ENCODE assay signal across 11 cellular contexts in the genomic region with DNA sequence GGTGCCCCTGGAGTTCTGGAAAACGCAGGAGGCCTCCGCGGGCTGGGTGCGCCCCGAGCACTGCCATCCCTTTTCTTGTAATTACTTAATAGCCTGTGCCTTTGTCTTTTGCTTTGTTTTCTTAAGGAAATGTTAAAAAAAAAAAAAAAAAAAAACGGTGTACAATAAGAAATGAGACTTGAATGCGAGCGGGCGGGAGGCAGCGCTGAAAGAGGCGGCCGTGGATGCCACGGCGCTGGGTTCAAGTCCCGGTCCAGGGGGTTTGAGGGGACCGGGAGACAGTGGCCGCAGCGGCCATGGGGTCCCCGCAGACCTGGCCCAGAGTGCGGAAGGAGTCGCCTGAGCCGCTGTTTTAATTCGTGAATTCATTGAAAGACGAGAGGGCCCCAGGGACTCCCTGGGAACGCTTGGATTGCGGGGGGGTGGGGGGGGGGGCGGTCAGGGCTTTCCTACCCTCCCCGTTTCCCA.
DNase-seq lines count a peak whose midpoint lies in the region; ATAC-seq lines count a peak whose summit lies in the region.
"Had no signal": no experiment of that assay in that cellular context is flagged by ENCODE, and none has a peak within 500 bp of the region (broad histone marks: within the 10 kb centered on the region; RNA-seq: fewer than 3 reads in every experiment).

No MANE protein-coding gene starts in this region.

- H3K4me1 ChIP-seq in BLaER1 (peaks cover 56% of the 10 kb centered on the region), right cardiac atrium (ENCODE audit: control insufficient read depth, insufficient read depth, low read length) (no peaks in the 10 kb centered on the region)

- peaks cover 7% of the 10 kb centered on the region for H3K4me1 Mint-ChIP-seq in activated T-cell treated with anti-CD3 and anti-CD28 coated beads, Interleukin-2, amount 50 U/mL, for 24 hours (ENCODE audit: low read depth)

- no peaks in the 10 kb centered on the region for H3K36me3 ChIP-seq in BLaER1
- H3K36me3 ChIP-seq: WERI-Rb-1 had no signal

- H3K27me3 ChIP-seq in BLaER1, result no peaks in the 10 kb centered on the region
- no peaks in the 10 kb centered on the region for H3K27me3 ChIP-seq in right cardiac atrium (ENCODE audit: control insufficient read depth, insufficient read depth)

- peak overlapping the region; percentile 91 for H3K4me2 ChIP-seq in BLaER1

- peak; percentile 39 to 78 (median 71) for DNase-seq in right cardiac atrium
- peak; percentile 61 for DNase-seq in retina
- no peak for DNase-seq in NCI-H2029 treated with DMSO at 0.1 percent for 48 hours (lab: John Stamatoyannopoulos, UW)
- no peak for DNase-seq in activated T-cell treated with anti-CD3 and anti-CD28 coated beads, Interleukin-2, amount 50 U/mL, for 24 hours
- DNase-seq: central memory CD4-positive, alpha-beta T cell; NCI-H524 treated with DMSO at 0.1 percent for 48 hours had no signal

- peak overlapping the region; percentile 93 for H3K9ac ChIP-seq in BLaER1

- H3K4me3 ChIP-seq in BLaER1 (peak overlapping the region; percentile 67), right cardiac atrium (ENCODE audit: low read length) (peak overlapping the region; percentile 62)

- H3K27ac Mint-ChIP-seq in activated T-cell treated with anti-CD3 and anti-CD28 coated beads, Interleukin-2, amount 50 U/mL, for 24 hours, result no peak overlapping the region

- ATAC-seq in right cardiac atrium, result peak; percentile 21 to 35
- no peak for ATAC-seq in GM21717 (IDR thresholded peaks at IDR 0.05; ENCODE audit: unreplicated experiment)
- no peak for ATAC-seq in HG03521 (IDR thresholded peaks at IDR 0.05; ENCODE audit: unreplicated experiment)

- H3K9me3 Mint-ChIP-seq in activated T-cell treated with anti-CD3 and anti-CD28 coated beads, Interleukin-2, amount 50 U/mL, for 24 hours, result no peaks in the 10 kb centered on the region

- H3K27ac ChIP-seq in BLaER1 (peak overlapping the region; percentile 97), angular gyrus (ENCODE audit: low read depth, low read length) (peak overlapping the region; percentile 27), right cardiac atrium (ENCODE audit: low read length) (peak overlapping the region; percentile 80)

- no peaks in the 10 kb centered on the region for H3K36me3 Mint-ChIP-seq in activated T-cell treated with anti-CD3 and anti-CD28 coated beads, Interleukin-2, amount 50 U/mL, for 24 hours (ENCODE audit: low read depth)

- no peaks in the 10 kb centered on the region for H4K20me1 ChIP-seq in BLaER1

- 33% methylated on average over 28 of the region's 28 CpGs for WGBS in right cardiac atrium

- H3K9me3 ChIP-seq in BLaER1 (peaks cover 4% of the 10 kb centered on the region), right cardiac atrium (ENCODE audit: control insufficient read depth, low read length) (no peaks in the 10 kb centered on the region)

- peaks cover 48% of the 10 kb centered on the region for H3K27me3 Mint-ChIP-seq in activated T-cell treated with anti-CD3 and anti-CD28 coated beads, Interleukin-2, amount 50 U/mL, for 24 hours

- H3K4me3 Mint-ChIP-seq in activated T-cell treated with anti-CD3 and anti-CD28 coated beads, Interleukin-2, amount 50 U/mL, for 24 hours, result no peak overlapping the region

- intact Hi-C loops in right cardiac atrium (cut with DNase I), result loop anchor here in 1 of 4 donors (5.0 kb wide), 3 partner anchors 215 to 380 kb away; partner anchors contain the start of gene EFNB2

Comparison
In these comparisons a context has a peak if more than half of its experiments do, and no peak if none do; other contexts are left out.
1. H3K27ac ChIP-seq: peak in every context shown above with its lines; median percentile 97 in BLaER1; 80 in right cardiac atrium; 27 in angular gyrus.
2. ATAC-seq: peak in right cardiac atrium (2 of 2); none in GM21717 (single experiment) and HG03521 (single experiment).
3. DNase-seq: peak in right cardiac atrium (3 of 3) and retina (single experiment); none in NCI-H2029 treated with DMSO at 0.1 percent for 48 hours (single experiment) and activated T-cell treated with anti-CD3 and anti-CD28 coated beads, Interleukin-2, amount 50 U/mL, for 24 hours (single experiment).